1 cellular context compared by ENCODE assay signal in genomic region chr22:35674335-35674734, GRCh38.
TF ChIP-seq lines count a peak whose summit lies in the region.

No MANE protein-coding gene starts in this region.

TF ChIP-seq in H1, 55 proteins besides CTCF, POLR2A, EP300 and RAD21:
- TF ChIP-seq TEAD4 (IDR thresholded peaks at IDR 0.05; ENCODE audit: low read depth, low read length) (peak; percentile 78), SP1 (IDR thresholded peaks at IDR 0.05; ENCODE audit: low read depth, low read length) (0 out of 2 replicates have a peak, but pooled peaks have one; percentile 15), KDM5A (IDR thresholded peaks at IDR 0.05; ENCODE audit: low read length) (no peak)
TF ChIP-seq in H1: peak in this region for 2.
